Comparison of ENCODE assay signal across 18 cellular contexts in the genomic region with DNA sequence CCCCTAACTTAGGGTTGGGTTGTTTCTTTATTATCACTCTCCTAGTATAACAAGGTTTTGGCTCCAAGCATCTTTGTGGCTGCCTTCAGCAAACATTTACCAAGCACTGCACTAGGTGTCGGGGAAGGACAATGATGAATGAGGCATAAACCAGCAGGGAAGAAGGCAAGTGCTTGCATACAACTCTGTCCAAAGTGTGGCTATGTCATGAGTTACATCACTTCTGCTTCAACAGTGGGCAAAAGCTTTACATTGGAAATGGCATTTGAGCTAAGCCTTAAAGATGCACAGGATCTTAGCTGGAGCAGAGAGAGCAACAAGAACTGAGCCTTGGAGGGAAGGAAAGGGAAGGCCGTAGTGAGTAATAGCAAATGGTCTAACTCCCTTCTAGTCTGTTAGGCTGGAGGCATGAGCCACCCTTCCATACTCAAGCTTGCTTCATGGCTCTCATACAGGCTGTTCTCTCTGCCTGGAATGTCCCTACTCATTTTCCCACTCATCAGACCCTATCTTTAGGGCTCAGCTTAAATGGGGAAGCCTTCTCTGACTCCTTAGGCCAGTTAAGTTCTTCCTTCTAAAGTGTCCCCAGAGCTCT.
DNase-seq lines count a peak whose midpoint lies in the region; ATAC-seq and TF ChIP-seq lines count a peak whose summit lies in the region.
"Had no signal": no experiment of that assay in that cellular context is flagged by ENCODE, and none has a peak within 500 bp of the region (broad histone marks: within the 10 kb centered on the region; RNA-seq: fewer than 3 reads in every experiment).

No MANE protein-coding gene starts in this region.

- H3K9me3 Mint-ChIP-seq in Calu3 (ENCODE audit: low read depth, unreplicated experiment), result no peaks in the 10 kb centered on the region
- H3K9me3 Mint-ChIP-seq in nephron, result no peaks in the 10 kb centered on the region
- H3K9me3 Mint-ChIP-seq in activated naive CD4-positive, alpha-beta T cell treated with anti-CD3 and anti-CD28 coated beads for 36 hours, result no peaks in the 10 kb centered on the region
- H3K9me3 Mint-ChIP-seq: activated CD4-positive, alpha-beta T cell treated with anti-CD3 and anti-CD28 coated beads, Interleukin-2, amount 10 ng/mL, durations not matched to agents 24 days and 14 days had no signal

- H3K27ac Mint-ChIP-seq in Calu3 (ENCODE audit: unreplicated experiment) (peak overlapping the region; percentile 81), nephron (peak overlapping the region; percentile 87 to 93 (median 92))
- H3K27ac Mint-ChIP-seq in activated naive CD4-positive, alpha-beta T cell treated with anti-CD3 and anti-CD28 coated beads for 36 hours, result no peak overlapping the region
- H3K27ac Mint-ChIP-seq: activated CD4-positive, alpha-beta T cell treated with anti-CD3 and anti-CD28 coated beads, Interleukin-2, amount 10 ng/mL, durations not matched to agents 24 days and 14 days had no signal

- peak overlapping the region; percentile 49 for H3K27ac ChIP-seq in angular gyrus (ENCODE audit: low read depth, low read length)

- BruUV-seq in Calu3 (replicated peaks; lab: Mats Ljungman, UMichigan), result no TSS peak

- no peak for TF ChIP-seq CTCF in Calu3 (IDR thresholded peaks at IDR 0.05; ENCODE audit: unreplicated experiment)
- no peak for TF ChIP-seq CTCF in nephron (IDR thresholded peaks at IDR 0.05; ENCODE audit: unreplicated experiment in 3 of 3)

- H3K36me3 Mint-ChIP-seq in Calu3 (ENCODE audit: insufficient read depth, unreplicated experiment) (peaks cover 6% of the 10 kb centered on the region), nephron (ENCODE audit: low read depth) (peaks cover 56% of the 10 kb centered on the region)
- H3K36me3 Mint-ChIP-seq in activated naive CD4-positive, alpha-beta T cell treated with anti-CD3 and anti-CD28 coated beads for 36 hours (ENCODE audit: low read depth), result peaks cover 16% of the 10 kb centered on the region

- CTCF ChIA-PET in Calu3 (lab: Charles Lee), result interaction anchor here (0.6 to 1.3 kb wide), 4 partner anchors 10 to 849 kb away, joined by 3 to 8 read pairs (median 4); no protein-coding TSS in a partner anchor
- CTCF ChIA-PET in activated naive CD4-positive, alpha-beta T cell treated with anti-CD3 and anti-CD28 coated beads for 36 hours (lab: Charles Lee), result no interaction called here

- intact Hi-C loops in Calu3 (cut with micrococcal nuclease; ENCODE audit: unreplicated experiment), result loop anchor here (5.0 to 10.0 kb wide), 3 partner anchors 74 to 318 kb away; a partner anchor contains a TSS
- intact Hi-C loops in activated naive CD4-positive, alpha-beta T cell treated with anti-CD3 and anti-CD28 coated beads for 36 hours (cut with micrococcal nuclease), result no loop called here

- no peak for DNase-seq in Calu3
- peak; percentile 42 for DNase-seq in MV-4-11 (lab: John Stamatoyannopoulos, UW)
- no peak for DNase-seq in AG20443 (ENCODE audit: low spot score)
- DNase-seq in activated naive CD4-positive, alpha-beta T cell treated with anti-CD3 and anti-CD28 coated beads for 36 hours, result no peak
- DNase-seq: activated CD4-positive, alpha-beta T cell treated with anti-CD3 and anti-CD28 coated beads, Interleukin-2, amount 10 ng/mL, durations not matched to agents 24 days and 14 days; activated CD8-positive, alpha-beta memory T cell treated with anti-CD3 and anti-CD28 coated beads, Interleukin-2, amount 50 U/mL, for 48 hours; activated gamma-delta T cell treated with Interleukin-2 at 50 U/mL for 16 hours; AML-193; amygdala; left cardiac atrium; NCI-H1105; NCI-H446; occipital lobe; stimulated activated CD4-positive, alpha-beta T cell treated with anti-CD3 and anti-CD28 coated beads, Interleukin-2, amount 100 ng/mL, for 48 hours had no signal

- ATAC-seq in GM21515 (IDR thresholded peaks at IDR 0.05; ENCODE audit: unreplicated experiment), result no peak
- no peak for ATAC-seq in SK-N-SH treated with all-trans-retinoic acid at 6 μM for 48 hours
- ATAC-seq: left cardiac atrium had no signal

- H3K4me3 Mint-ChIP-seq in Calu3 (ENCODE audit: low read depth, unreplicated experiment) (no peak overlapping the region), nephron (no peak overlapping the region)
- H3K4me3 Mint-ChIP-seq in activated naive CD4-positive, alpha-beta T cell treated with anti-CD3 and anti-CD28 coated beads for 36 hours, result no peak overlapping the region
- H3K4me3 Mint-ChIP-seq: activated CD4-positive, alpha-beta T cell treated with anti-CD3 and anti-CD28 coated beads, Interleukin-2, amount 10 ng/mL, durations not matched to agents 24 days and 14 days had no signal

- H3K4me1 Mint-ChIP-seq in Calu3 (ENCODE audit: low read depth, unreplicated experiment), result peaks cover 53% of the 10 kb centered on the region
- H3K4me1 Mint-ChIP-seq in nephron, result peaks cover 71% of the 10 kb centered on the region
- H3K4me1 Mint-ChIP-seq in activated naive CD4-positive, alpha-beta T cell treated with anti-CD3 and anti-CD28 coated beads for 36 hours (ENCODE audit: low read depth), result no peaks in the 10 kb centered on the region

- H3K27me3 Mint-ChIP-seq in Calu3 (ENCODE audit: unreplicated experiment) (no peaks in the 10 kb centered on the region), nephron (ENCODE audit: low read depth) (no peaks in the 10 kb centered on the region)
- no peaks in the 10 kb centered on the region for H3K27me3 Mint-ChIP-seq in activated naive CD4-positive, alpha-beta T cell treated with anti-CD3 and anti-CD28 coated beads for 36 hours (ENCODE audit: low read depth)
- H3K27me3 Mint-ChIP-seq: activated CD4-positive, alpha-beta T cell treated with anti-CD3 and anti-CD28 coated beads, Interleukin-2, amount 10 ng/mL, durations not matched to agents 24 days and 14 days had no signal

TF ChIP-seq in SK-N-SH treated with all-trans-retinoic acid at 6 μM for 48 hours, 23 proteins besides CTCF, POLR2A, EP300 and RAD21 (continues in another document):
- no peak for TF ChIP-seq BACH2 (CRISPR knock-in tag; IDR thresholded peaks at IDR 0.05; ENCODE audit: borderline replicate concordance)
- TF ChIP-seq, protein P1, sequence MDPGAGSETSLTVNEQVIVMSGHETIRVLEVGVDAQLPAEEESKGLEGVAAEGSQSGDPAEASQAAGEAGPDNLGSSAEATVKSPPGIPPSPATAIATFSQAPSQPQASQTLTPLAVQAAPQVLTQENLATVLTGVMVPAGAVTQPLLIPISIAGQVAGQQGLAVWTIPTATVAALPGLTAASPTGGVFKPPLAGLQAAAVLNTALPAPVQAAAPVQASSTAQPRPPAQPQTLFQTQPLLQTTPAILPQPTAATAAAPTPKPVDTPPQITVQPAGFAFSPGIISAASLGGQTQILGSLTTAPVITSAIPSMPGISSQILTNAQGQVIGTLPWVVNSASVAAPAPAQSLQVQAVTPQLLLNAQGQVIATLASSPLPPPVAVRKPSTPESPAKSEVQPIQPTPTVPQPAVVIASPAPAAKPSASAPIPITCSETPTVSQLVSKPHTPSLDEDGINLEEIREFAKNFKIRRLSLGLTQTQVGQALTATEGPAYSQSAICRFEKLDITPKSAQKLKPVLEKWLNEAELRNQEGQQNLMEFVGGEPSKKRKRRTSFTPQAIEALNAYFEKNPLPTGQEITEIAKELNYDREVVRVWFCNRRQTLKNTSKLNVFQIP (CRISPR knock-in tag; IDR thresholded peaks at IDR 0.05; ENCODE audit: borderline replicate concordance, low read depth), result no peak
- TF ChIP-seq TCF4 (CRISPR knock-in tag; IDR thresholded peaks at IDR 0.05; ENCODE audit: borderline replicate concordance), result no peak
- no peak for TF ChIP-seq CSDC2 (CRISPR knock-in tag; IDR thresholded peaks at IDR 0.05)
- TF ChIP-seq, protein P2, sequence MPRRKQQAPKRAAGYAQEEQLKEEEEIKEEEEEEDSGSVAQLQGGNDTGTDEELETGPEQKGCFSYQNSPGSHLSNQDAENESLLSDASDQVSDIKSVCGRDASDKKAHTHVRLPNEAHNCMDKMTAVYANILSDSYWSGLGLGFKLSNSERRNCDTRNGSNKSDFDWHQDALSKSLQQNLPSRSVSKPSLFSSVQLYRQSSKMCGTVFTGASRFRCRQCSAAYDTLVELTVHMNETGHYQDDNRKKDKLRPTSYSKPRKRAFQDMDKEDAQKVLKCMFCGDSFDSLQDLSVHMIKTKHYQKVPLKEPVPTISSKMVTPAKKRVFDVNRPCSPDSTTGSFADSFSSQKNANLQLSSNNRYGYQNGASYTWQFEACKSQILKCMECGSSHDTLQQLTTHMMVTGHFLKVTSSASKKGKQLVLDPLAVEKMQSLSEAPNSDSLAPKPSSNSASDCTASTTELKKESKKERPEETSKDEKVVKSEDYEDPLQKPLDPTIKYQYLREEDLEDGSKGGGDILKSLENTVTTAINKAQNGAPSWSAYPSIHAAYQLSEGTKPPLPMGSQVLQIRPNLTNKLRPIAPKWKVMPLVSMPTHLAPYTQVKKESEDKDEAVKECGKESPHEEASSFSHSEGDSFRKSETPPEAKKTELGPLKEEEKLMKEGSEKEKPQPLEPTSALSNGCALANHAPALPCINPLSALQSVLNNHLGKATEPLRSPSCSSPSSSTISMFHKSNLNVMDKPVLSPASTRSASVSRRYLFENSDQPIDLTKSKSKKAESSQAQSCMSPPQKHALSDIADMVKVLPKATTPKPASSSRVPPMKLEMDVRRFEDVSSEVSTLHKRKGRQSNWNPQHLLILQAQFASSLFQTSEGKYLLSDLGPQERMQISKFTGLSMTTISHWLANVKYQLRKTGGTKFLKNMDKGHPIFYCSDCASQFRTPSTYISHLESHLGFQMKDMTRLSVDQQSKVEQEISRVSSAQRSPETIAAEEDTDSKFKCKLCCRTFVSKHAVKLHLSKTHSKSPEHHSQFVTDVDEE (CRISPR knock-in tag; IDR thresholded peaks at IDR 0.05), result no peak
- no peak for TF ChIP-seq ISL1 (CRISPR knock-in tag; IDR thresholded peaks at IDR 0.05)
- TF ChIP-seq RARB (CRISPR knock-in tag; IDR thresholded peaks at IDR 0.05), result no peak
- TF ChIP-seq, protein P3, sequence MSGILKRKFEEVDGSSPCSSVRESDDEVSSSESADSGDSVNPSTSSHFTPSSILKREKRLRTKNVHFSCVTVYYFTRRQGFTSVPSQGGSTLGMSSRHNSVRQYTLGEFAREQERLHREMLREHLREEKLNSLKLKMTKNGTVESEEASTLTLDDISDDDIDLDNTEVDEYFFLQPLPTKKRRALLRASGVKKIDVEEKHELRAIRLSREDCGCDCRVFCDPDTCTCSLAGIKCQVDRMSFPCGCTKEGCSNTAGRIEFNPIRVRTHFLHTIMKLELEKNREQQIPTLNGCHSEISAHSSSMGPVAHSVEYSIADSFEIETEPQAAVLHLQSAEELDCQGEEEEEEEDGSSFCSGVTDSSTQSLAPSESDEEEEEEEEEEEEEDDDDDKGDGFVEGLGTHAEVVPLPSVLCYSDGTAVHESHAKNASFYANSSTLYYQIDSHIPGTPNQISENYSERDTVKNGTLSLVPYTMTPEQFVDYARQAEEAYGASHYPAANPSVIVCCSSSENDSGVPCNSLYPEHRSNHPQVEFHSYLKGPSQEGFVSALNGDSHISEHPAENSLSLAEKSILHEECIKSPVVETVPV (CRISPR knock-in tag; IDR thresholded peaks at IDR 0.05), result no peak
- TF ChIP-seq ZNF8 (CRISPR knock-in tag; IDR thresholded peaks at IDR 0.05), result no peak
